ENCODE assay signal across 1 cellular context in genomic region chr22:42637555-42637954, GRCh38.
TF ChIP-seq lines count a peak whose summit lies in the region.

No MANE protein-coding gene starts in this region.

TF ChIP-seq in H1, 55 proteins besides CTCF, POLR2A, EP300 and RAD21:
- no peak for TF ChIP-seq CHD1 (IDR thresholded peaks at IDR 0.05; ENCODE audit: low read depth, low read length)
- no peak for TF ChIP-seq EZH2 (IDR thresholded peaks at IDR 0.05; ENCODE audit: low read depth, low read length, severe bottlenecking)
- no peak for TF ChIP-seq HDAC6 (IDR thresholded peaks at IDR 0.05; ENCODE audit: low read depth, low read length)
- no peak for TF ChIP-seq SP4 (IDR thresholded peaks at IDR 0.05; ENCODE audit: low read length)
- TF ChIP-seq JUN (IDR thresholded peaks at IDR 0.05; ENCODE audit: low read depth, low read length), result no peak
- no peak for TF ChIP-seq TAF1 (IDR thresholded peaks at IDR 0.05; ENCODE audit: low read depth, low read length)
- no peak for TF ChIP-seq POU5F1 (IDR thresholded peaks at IDR 0.05; ENCODE audit: low read depth, low read length)
- TF ChIP-seq EGR1 (IDR thresholded peaks at IDR 0.05; ENCODE audit: borderline replicate concordance, low read depth, low read length), result no peak
- TF ChIP-seq SIRT6 (IDR thresholded peaks at IDR 0.05; ENCODE audit: low read length), result no peak
- TF ChIP-seq SRF (IDR thresholded peaks at IDR 0.05; ENCODE audit: low read depth, low read length), result no peak
- TF ChIP-seq CEBPB (IDR thresholded peaks at IDR 0.05; ENCODE audit: low read depth, low read length), result no peak
- TF ChIP-seq ATF3 (IDR thresholded peaks at IDR 0.05; ENCODE audit: insufficient read depth, low read depth, low read length), result no peak
- no peak for TF ChIP-seq SUZ12 (IDR thresholded peaks at IDR 0.05; ENCODE audit: low read length)
- TF ChIP-seq YY1 (IDR thresholded peaks at IDR 0.05; ENCODE audit: low read depth, low read length), result no peak
- TF ChIP-seq NRF1 (IDR thresholded peaks at IDR 0.05; ENCODE audit: low read depth, low read length), result no peak
- no peak for TF ChIP-seq CBX5 (IDR thresholded peaks at IDR 0.05; ENCODE audit: low read depth, low read length)
TF ChIP-seq in H1: peak in this region for 0.
